Comparison of ENCODE assay signal across 1 cellular context in genomic region chr16:3171855-3172593, GRCh38.
TF ChIP-seq lines count a peak whose summit lies in the region.

No MANE protein-coding gene starts in this region.

TF ChIP-seq in HEK293, 187 proteins besides CTCF, POLR2A, EP300 and RAD21 (continued from another document and continues in another):
- TF ChIP-seq MYNN (tag by site-specific recombination; IDR thresholded peaks at IDR 0.05; ENCODE audit: borderline replicate concordance) (no peak), ZNF341 (tag by site-specific recombination; IDR thresholded peaks at IDR 0.05; ENCODE audit: low read depth) (0 out of 2 replicates have a peak, but pooled peaks have one; percentile 35), KLF10 (tag by site-specific recombination; IDR thresholded peaks at IDR 0.05) (peak; percentile 59; the same call in 1 of the 2 replicates), ZBTB20 (tag by site-specific recombination; IDR thresholded peaks at IDR 0.05) (peak; percentile 97), ZNF223 (tag by site-specific recombination; IDR thresholded peaks at IDR 0.05) (no peak), REPIN1 (tag by site-specific recombination; IDR thresholded peaks at IDR 0.05; ENCODE audit: low read depth) (peak; percentile 70; the same call in 1 of the 2 replicates), GLIS2 (tag by site-specific recombination; IDR thresholded peaks at IDR 0.05) (0 out of 2 replicates have a peak, but pooled peaks have one; percentile 26), ZNF768 (tag by site-specific recombination; IDR thresholded peaks at IDR 0.05) (peak; percentile 83; the same call in 1 of the 2 replicates), ZFP37 (tag by site-specific recombination; IDR thresholded peaks at IDR 0.05) (peak; percentile 34; the same call in 1 of the 2 replicates), ZNF510 (tag by site-specific recombination; IDR thresholded peaks at IDR 0.05; ENCODE audit: insufficient replicate concordance) (no peak), ZBTB44 (tag by site-specific recombination; IDR thresholded peaks at IDR 0.05) (0 out of 2 replicates have a peak, but pooled peaks have one; percentile 18), ZNF670 (tag by site-specific recombination; IDR thresholded peaks at IDR 0.05; ENCODE audit: low read depth) (no peak), ZFP3 (tag by site-specific recombination; IDR thresholded peaks at IDR 0.05; ENCODE audit: low read depth) (no peak), ZNF488 (tag by site-specific recombination; IDR thresholded peaks at IDR 0.05) (no peak), ZNF610 (tag by site-specific recombination; IDR thresholded peaks at IDR 0.05; ENCODE audit: borderline replicate concordance) (no peak), BCL11A (tag by site-specific recombination; IDR thresholded peaks at IDR 0.05; ENCODE audit: low read depth) (no peak), TRIM28 (IDR thresholded peaks at IDR 0.05; ENCODE audit: borderline replicate concordance, low read length) (peak; percentile 89; the same call in 1 of the 2 replicates), ZNF555 (tag by site-specific recombination; conservative IDR thresholded peaks at IDR 0.05) (no peak), ZNF19 (tag by site-specific recombination; IDR thresholded peaks at IDR 0.05; ENCODE audit: low read depth) (no peak), MEIS1 (CRISPR knock-in tag; IDR thresholded peaks at IDR 0.05; ENCODE audit: borderline replicate concordance) (no peak), PRDM4 (tag by site-specific recombination; IDR thresholded peaks at IDR 0.05) (peak; percentile 82), ZIC2 (tag by site-specific recombination; IDR thresholded peaks at IDR 0.05) (peak; percentile 52; the same call in 1 of the 2 replicates), GFI1B (tag by site-specific recombination; IDR thresholded peaks at IDR 0.05) (no peak), ZBTB1 (tag by site-specific recombination; IDR thresholded peaks at IDR 0.05) (no peak), ZBTB6 (tag by site-specific recombination; IDR thresholded peaks at IDR 0.05) (peak; percentile 97), ZNF501 (tag by site-specific recombination; IDR thresholded peaks at IDR 0.05) (no peak), KLF9 (tag by site-specific recombination; IDR thresholded peaks at IDR 0.05; ENCODE audit: low read depth) (no peak), ZBTB8A (tag by site-specific recombination; IDR thresholded peaks at IDR 0.05) (peak; percentile 80), ZNF292 (tag by site-specific recombination; IDR thresholded peaks at IDR 0.05; ENCODE audit: borderline replicate concordance, low read depth) (no peak), ZNF549 (tag by site-specific recombination; IDR thresholded peaks at IDR 0.05) (no peak), ZNF830 (tag by site-specific recombination; IDR thresholded peaks at IDR 0.05; ENCODE audit: low read depth) (no peak), ZFHX2 (tag by site-specific recombination; conservative IDR thresholded peaks at IDR 0.05) (no peak), ZNF513 (tag by site-specific recombination; IDR thresholded peaks at IDR 0.05) (no peak), ZNF155 (tag by site-specific recombination; IDR thresholded peaks at IDR 0.05) (no peak)
- TF ChIP-seq, protein P1, sequence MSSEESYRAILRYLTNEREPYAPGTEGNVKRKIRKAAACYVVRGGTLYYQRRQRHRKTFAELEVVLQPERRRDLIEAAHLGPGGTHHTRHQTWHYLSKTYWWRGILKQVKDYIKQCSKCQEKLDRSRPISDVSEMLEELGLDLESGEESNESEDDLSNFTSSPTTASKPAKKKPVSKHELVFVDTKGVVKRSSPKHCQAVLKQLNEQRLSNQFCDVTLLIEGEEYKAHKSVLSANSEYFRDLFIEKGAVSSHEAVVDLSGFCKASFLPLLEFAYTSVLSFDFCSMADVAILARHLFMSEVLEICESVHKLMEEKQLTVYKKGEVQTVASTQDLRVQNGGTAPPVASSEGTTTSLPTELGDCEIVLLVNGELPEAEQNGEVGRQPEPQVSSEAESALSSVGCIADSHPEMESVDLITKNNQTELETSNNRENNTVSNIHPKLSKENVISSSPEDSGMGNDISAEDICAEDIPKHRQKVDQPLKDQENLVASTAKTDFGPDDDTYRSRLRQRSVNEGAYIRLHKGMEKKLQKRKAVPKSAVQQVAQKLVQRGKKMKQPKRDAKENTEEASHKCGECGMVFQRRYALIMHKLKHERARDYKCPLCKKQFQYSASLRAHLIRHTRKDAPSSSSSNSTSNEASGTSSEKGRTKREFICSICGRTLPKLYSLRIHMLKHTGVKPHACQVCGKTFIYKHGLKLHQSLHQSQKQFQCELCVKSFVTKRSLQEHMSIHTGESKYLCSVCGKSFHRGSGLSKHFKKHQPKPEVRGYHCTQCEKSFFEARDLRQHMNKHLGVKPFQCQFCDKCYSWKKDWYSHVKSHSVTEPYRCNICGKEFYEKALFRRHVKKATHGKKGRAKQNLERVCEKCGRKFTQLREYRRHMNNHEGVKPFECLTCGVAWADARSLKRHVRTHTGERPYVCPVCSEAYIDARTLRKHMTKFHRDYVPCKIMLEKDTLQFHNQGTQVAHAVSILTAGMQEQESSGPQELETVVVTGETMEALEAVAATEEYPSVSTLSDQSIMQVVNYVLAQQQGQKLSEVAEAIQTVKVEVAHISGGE (tag by site-specific recombination; conservative IDR thresholded peaks at IDR 0.05; ENCODE audit: low read depth): 0 out of 2 replicates have a peak, but pooled peaks have one; percentile 27
- TF ChIP-seq, protein P2, sequence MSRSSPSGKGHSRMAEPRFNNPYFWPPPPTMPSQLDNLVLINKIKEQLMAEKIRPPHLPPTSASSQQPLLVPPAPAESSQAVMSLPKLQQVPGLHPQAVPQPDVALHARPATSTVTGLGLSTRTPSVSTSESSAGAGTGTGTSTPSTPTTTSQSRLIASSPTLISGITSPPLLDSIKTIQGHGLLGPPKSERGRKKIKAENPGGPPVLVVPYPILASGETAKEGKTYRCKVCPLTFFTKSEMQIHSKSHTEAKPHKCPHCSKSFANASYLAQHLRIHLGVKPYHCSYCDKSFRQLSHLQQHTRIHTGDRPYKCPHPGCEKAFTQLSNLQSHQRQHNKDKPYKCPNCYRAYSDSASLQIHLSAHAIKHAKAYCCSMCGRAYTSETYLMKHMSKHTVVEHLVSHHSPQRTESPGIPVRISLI (tag by site-specific recombination; IDR thresholded peaks at IDR 0.05): no peak
- TF ChIP-seq, protein P3, sequence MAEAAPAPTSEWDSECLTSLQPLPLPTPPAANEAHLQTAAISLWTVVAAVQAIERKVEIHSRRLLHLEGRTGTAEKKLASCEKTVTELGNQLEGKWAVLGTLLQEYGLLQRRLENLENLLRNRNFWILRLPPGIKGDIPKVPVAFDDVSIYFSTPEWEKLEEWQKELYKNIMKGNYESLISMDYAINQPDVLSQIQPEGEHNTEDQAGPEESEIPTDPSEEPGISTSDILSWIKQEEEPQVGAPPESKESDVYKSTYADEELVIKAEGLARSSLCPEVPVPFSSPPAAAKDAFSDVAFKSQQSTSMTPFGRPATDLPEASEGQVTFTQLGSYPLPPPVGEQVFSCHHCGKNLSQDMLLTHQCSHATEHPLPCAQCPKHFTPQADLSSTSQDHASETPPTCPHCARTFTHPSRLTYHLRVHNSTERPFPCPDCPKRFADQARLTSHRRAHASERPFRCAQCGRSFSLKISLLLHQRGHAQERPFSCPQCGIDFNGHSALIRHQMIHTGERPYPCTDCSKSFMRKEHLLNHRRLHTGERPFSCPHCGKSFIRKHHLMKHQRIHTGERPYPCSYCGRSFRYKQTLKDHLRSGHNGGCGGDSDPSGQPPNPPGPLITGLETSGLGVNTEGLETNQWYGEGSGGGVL (tag by site-specific recombination; IDR thresholded peaks at IDR 0.05): 0 out of 2 replicates have a peak, but pooled peaks have one; percentile 12
- TF ChIP-seq, protein P4, sequence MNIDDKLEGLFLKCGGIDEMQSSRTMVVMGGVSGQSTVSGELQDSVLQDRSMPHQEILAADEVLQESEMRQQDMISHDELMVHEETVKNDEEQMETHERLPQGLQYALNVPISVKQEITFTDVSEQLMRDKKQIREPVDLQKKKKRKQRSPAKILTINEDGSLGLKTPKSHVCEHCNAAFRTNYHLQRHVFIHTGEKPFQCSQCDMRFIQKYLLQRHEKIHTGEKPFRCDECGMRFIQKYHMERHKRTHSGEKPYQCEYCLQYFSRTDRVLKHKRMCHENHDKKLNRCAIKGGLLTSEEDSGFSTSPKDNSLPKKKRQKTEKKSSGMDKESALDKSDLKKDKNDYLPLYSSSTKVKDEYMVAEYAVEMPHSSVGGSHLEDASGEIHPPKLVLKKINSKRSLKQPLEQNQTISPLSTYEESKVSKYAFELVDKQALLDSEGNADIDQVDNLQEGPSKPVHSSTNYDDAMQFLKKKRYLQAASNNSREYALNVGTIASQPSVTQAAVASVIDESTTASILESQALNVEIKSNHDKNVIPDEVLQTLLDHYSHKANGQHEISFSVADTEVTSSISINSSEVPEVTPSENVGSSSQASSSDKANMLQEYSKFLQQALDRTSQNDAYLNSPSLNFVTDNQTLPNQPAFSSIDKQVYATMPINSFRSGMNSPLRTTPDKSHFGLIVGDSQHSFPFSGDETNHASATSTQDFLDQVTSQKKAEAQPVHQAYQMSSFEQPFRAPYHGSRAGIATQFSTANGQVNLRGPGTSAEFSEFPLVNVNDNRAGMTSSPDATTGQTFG (tag by site-specific recombination; IDR thresholded peaks at IDR 0.05; ENCODE audit: borderline replicate concordance): no peak
- TF ChIP-seq, protein P5, sequence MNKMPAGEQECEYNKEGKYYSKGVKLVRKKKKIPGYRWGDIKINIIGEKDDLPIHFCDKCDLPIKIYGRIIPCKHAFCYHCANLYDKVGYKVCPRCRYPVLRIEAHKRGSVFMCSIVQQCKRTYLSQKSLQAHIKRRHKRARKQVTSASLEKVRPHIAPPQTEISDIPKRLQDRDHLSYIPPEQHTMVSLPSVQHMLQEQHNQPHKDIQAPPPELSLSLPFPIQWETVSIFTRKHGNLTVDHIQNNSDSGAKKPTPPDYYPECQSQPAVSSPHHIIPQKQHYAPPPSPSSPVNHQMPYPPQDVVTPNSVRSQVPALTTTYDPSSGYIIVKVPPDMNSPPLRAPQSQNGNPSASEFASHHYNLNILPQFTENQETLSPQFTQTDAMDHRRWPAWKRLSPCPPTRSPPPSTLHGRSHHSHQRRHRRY (tag by site-specific recombination; IDR thresholded peaks at IDR 0.05): no peak
